Comparison of ENCODE assay signal across 8 cellular contexts in the genomic region with DNA sequence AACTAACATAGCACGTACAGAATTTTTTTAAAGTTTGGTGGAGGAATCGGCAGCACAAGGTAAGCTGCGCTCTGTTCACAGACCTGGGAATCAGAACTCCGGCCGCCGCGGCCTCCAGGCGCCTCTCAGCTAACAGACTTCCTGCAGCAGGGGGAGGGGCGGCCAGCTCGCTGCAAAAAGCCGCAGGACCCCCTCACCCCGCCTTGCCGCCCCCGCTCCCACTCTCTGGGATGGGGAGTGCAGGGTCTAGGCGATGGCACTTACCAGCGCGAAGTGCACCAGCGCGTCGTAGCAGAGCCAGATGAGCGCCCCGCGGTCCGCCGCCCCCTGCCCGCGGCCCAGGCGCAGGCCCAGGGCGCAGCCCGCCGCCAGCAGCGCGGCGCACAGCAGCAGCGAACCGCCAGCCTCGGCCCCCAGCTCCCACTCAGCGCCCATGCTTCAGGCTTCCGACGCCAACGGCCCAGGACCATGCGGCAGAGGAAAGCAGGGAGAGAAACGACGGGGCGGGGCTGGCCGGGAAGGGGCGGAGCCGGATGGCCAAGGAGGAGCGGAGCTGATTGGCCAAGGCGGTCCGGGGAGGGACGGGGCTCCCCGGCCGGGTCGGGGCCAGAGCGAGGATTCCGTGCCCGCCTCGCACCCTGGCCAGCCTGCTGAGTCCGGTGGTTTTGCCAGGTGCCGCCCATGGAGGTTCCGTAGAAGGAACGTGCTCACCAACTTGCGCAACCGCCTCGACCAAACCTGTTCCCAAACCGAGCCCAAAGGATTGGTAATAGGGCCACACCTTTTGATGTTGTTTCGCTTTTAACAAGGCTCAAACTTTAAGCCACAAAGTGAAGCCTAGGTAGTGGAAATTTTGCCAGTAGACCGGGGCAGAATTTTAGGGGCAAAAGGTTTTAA. TPM values are rescaled to one million over a fixed set of nuclear protein-coding genes. Genes with fewer than 3 reads are reported as not detected.
DNase-seq lines count a peak whose midpoint lies in the region; ATAC-seq and TF ChIP-seq lines count a peak whose summit lies in the region.

A gene (minus strand): TSS at position 497 of the 897 bp plus-strand sequence. CDS start 62 bp downstream, at position 435.

- intact Hi-C loops in mammary epithelial cell (cut with micrococcal nuclease): loop anchor here (1.0 kb wide), 1 partner anchor 100 kb away; no protein-coding TSS in a partner anchor

- H3K79me2 ChIP-seq in mammary epithelial cell (ENCODE audit: insufficient read depth, low read length) (peaks cover 47% of the 10 kb centered on the region), smooth muscle cell (ENCODE audit: low read depth) (peaks cover 40% of the 10 kb centered on the region)

- peak; percentile 86 for ATAC-seq in GM18861 (IDR thresholded peaks at IDR 0.05; ENCODE audit: unreplicated experiment)
- peak; percentile 99 for ATAC-seq in HG03095 (IDR thresholded peaks at IDR 0.05; ENCODE audit: unreplicated experiment)

- BruUV-seq in mammary epithelial cell (replicated peaks; lab: Mats Ljungman, UMichigan): TSS peak; percentile 23

- 2% methylated on average over 24 of the region's 69 CpGs for WGBS in mammary epithelial cell (ENCODE audit: low coverage, missing lambda C conversion rate)
- WGBS in smooth muscle cell (ENCODE audit: low lambda C conversion rate): 3% methylated on average over 49 of the region's 69 CpGs

- in situ Hi-C loops in ACHN (cut with HindIII; ENCODE audit: low pct_ligation_motif_present, low pct_unique_long_range_greater_than_20kb, low sequenced_read_pairs) (no loop called here), mammary epithelial cell (cut with MboI; ENCODE audit: low sequenced_read_pairs in 2 of 2) (no loop called here)

- peaks cover 7% of the 10 kb centered on the region for H3K36me3 ChIP-seq in mammary epithelial cell (ENCODE audit: insufficient read depth, low read length)
- no peaks in the 10 kb centered on the region for H3K36me3 ChIP-seq in smooth muscle cell (ENCODE audit: low read depth)

- H3K4me1 ChIP-seq in mammary epithelial cell (ENCODE audit: insufficient read depth, low read length) (peaks cover 5% of the 10 kb centered on the region), smooth muscle cell (ENCODE audit: low read depth) (no peaks in the 10 kb centered on the region)

- CTCF ChIA-PET in mammary epithelial cell (lab: Charles Lee; ENCODE audit: low non-redundant PET): interaction anchor here (0.5 kb wide), 1 partner anchor 236 kb away, joined by 3 read pairs; no protein-coding TSS in a partner anchor

- H3K4me2 ChIP-seq in mammary epithelial cell (ENCODE audit: insufficient read depth, low read depth, low read length) (peak within 1 kb of the TSS; percentile 85), smooth muscle cell (peak within 1 kb of the TSS; percentile 88)

- dilution Hi-C loops in mammary epithelial cell (cut with HindIII; ENCODE audit: low sequenced_read_pairs): no loop called here

- peak within 1 kb of the TSS; percentile 83 for H3K4me3 ChIP-seq in WI38 (ENCODE audit: low read depth, low read length)
- H3K4me3 ChIP-seq in mammary epithelial cell (replicated peaks in 1 of 3; ENCODE audit: insufficient read depth in 1 of 3, low read depth in 2 of 3, low read length in 3 of 3): peak within 1 kb of the TSS; percentile 61 to 73 (median 61)
- H3K4me3 ChIP-seq in smooth muscle cell: peak within 1 kb of the TSS; percentile 60

- H3F3A ChIP-seq in smooth muscle cell (ENCODE audit: low read depth): peaks cover 9% of the 10 kb centered on the region

- H3K27ac ChIP-seq in mammary epithelial cell (ENCODE audit: insufficient read depth, low read depth, low read length) (peak within 1 kb of the TSS; percentile 80), smooth muscle cell (ENCODE audit: low read depth) (peak within 1 kb of the TSS; percentile 43)

- H2AFZ ChIP-seq in mammary epithelial cell (ENCODE audit: low read depth, low read length) (peak within 1 kb of the TSS; percentile 85), smooth muscle cell (ENCODE audit: low read depth) (peak within 1 kb of the TSS; percentile 38)

- H3K9ac ChIP-seq in mammary epithelial cell (ENCODE audit: insufficient read depth, low read length): peak within 1 kb of the TSS; percentile 59
- peak within 1 kb of the TSS; percentile 9 for H3K9ac ChIP-seq in smooth muscle cell (ENCODE audit: low read depth)

- H3K27me3 ChIP-seq in mammary epithelial cell (ENCODE audit: insufficient read depth, low read length) (no peaks in the 10 kb centered on the region), smooth muscle cell (ENCODE audit: low read depth) (no peaks in the 10 kb centered on the region)

- TF ChIP-seq CTCF in WI38 (IDR thresholded peaks at IDR 0.05; ENCODE audit: low read depth, low read length) (no peak), mammary epithelial cell (conservative IDR thresholded peaks at IDR 0.05 in 1 of 2, IDR thresholded peaks at IDR 0.05 in 1 of 2; ENCODE audit: extremely low read depth in 1 of 2, insufficient read depth in 1 of 2, low read depth in 1 of 2, low read length in 2 of 2) (no peak), smooth muscle cell (IDR thresholded peaks at IDR 0.05; ENCODE audit: borderline replicate concordance, insufficient read depth, poor library complexity, severe bottlenecking) (no peak)

- H4K20me1 ChIP-seq in mammary epithelial cell (ENCODE audit: insufficient read depth, low read length) (no peaks in the 10 kb centered on the region), smooth muscle cell (ENCODE audit: low read depth) (no peaks in the 10 kb centered on the region)

- H3K9me3 ChIP-seq in mammary epithelial cell (replicated peaks; ENCODE audit: insufficient read depth, low read length) (no peaks in the 10 kb centered on the region), smooth muscle cell (replicated peaks; ENCODE audit: low read depth) (no peaks in the 10 kb centered on the region)

- peak; percentile 84 for DNase-seq in ACHN
- DNase-seq in NCI-H2171 treated with DMSO at 0.1 percent for 48 hours (lab: John Stamatoyannopoulos, UW): peak; percentile 85
- DNase-seq in mammary epithelial cell: peak; percentile 98
- peak; percentile 98 for DNase-seq in iPS-NIHi7 (ENCODE audit: extremely low spot score)
- peak; percentile 38 for DNase-seq in smooth muscle cell (lab: John Stamatoyannopoulos, UW; ENCODE audit: unreplicated experiment)

RNA-seq across cellular contexts. Expression of the gene that starts here (rescaled TPM):
- total RNA-seq in mammary epithelial cell (10 to 100 TPM; 26.7 to 46.1 TPM), smooth muscle cell (108 and 114 TPM in 2 replicates)
- polyA plus RNA-seq in mammary epithelial cell (75.7 TPM), smooth muscle cell (75.3 and 86.5 TPM in 2 replicates)
- polyA minus RNA-seq in mammary epithelial cell: 44.6 TPM

Comparison
In these comparisons a context has a peak if more than half of its experiments do, and no peak if none do; other contexts are left out.
1. Peak in every context shown above with its lines: DNase-seq, ATAC-seq, H3K4me3 ChIP-seq and H3K27ac ChIP-seq.
2. DNase-seq: peak in every context shown above with its lines; median percentile 98 in mammary epithelial cell; 98 in iPS-NIHi7; 85 in NCI-H2171 treated with DMSO at 0.1 percent for 48 hours; 84 in ACHN; 38 in smooth muscle cell.